15 cellular contexts compared by ENCODE assay signal in the genomic region with DNA sequence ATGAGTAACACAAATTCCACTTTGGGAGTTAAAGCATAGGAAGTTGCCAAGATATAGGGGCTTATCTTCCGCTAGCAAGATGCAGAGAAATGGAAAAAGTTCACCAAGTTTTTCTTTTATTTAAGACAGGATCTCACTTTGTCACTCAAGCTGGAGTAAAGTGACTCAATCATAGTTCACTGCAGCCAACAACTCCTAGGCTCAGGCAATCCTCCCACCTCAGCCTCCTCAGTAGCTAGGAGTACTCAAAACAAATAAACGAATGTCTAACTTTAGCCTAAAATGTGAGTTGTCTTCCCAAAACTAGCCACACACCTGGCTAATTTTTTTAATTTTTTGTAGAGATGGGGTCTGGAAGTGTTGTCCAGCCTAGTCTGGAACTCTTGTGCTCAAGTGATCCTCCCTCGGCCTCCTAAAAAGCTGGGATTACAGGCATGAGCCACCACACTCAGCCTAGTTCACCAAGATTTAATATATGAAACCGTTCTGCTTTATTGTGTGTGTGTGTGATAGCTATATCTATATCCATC. TPM values are rescaled to one million over a fixed set of nuclear protein-coding genes. Genes with fewer than 3 reads are reported as not detected.
A peak's percentile ranks its signal among the peaks of the same experiment; 100 is the strongest.
DNase-seq lines count a peak whose midpoint lies in the region; ATAC-seq and TF ChIP-seq lines count a peak whose summit lies in the region.
"Had no signal": no experiment of that assay in that cellular context is flagged by ENCODE, and none has a peak within 500 bp of the region (broad histone marks: within the 10 kb centered on the region; RNA-seq: fewer than 3 reads in every experiment).

No MANE protein-coding gene starts in this region.

- H3K9me3 ChIP-seq in DND-41 (ENCODE audit: insufficient read depth, low read length, severe bottlenecking) (no peaks in the 10 kb centered on the region), PC-3 (ENCODE audit: low read length) (no peaks in the 10 kb centered on the region), neutrophil (peaks cover 17% of the 10 kb centered on the region)

- no peaks in the 10 kb centered on the region for H3K9me3 Mint-ChIP-seq in dendritic cell treated with granulocyte-macrophage colony-stimulating factor and Interleukin-4, amounts not matched to agents 40 ng/mL and 50 ng/mL, for 4 days
- H3K9me3 Mint-ChIP-seq: activated CD4-positive, alpha-beta memory T cell treated with anti-CD3 and anti-CD28 coated beads for 36 hours; activated naive CD8-positive, alpha-beta T cell treated with anti-CD3 and anti-CD28 coated beads, Interleukin-2, amount 50 U/mL, for 24 hours; IgD-negative memory B cell; stimulated activated naive CD8-positive, alpha-beta T cell treated with anti-CD3 and anti-CD28 coated beads, Interleukin-15, amount 100 ng/mL, for 72 hours had no signal

- ATAC-seq in DND-41 (ENCODE audit: insufficient read depth, low read depth) = peak; percentile 28; the same call in 2 of the 3 replicates
- ATAC-seq in PC-3 = peak; percentile 9
- ATAC-seq: activated naive CD8-positive, alpha-beta T cell treated with anti-CD3 and anti-CD28 coated beads, Interleukin-2, amount 50 U/mL, for 24 hours; stimulated activated naive CD8-positive, alpha-beta T cell treated with anti-CD3 and anti-CD28 coated beads, Interleukin-15, amount 100 ng/mL, for 72 hours had no signal

- H3K27me3 Mint-ChIP-seq in dendritic cell treated with granulocyte-macrophage colony-stimulating factor and Interleukin-4, amounts not matched to agents 40 ng/mL and 50 ng/mL, for 4 days = no peaks in the 10 kb centered on the region
- H3K27me3 Mint-ChIP-seq: activated CD4-positive, alpha-beta memory T cell treated with anti-CD3 and anti-CD28 coated beads for 36 hours; activated naive CD8-positive, alpha-beta T cell treated with anti-CD3 and anti-CD28 coated beads, Interleukin-2, amount 50 U/mL, for 24 hours; IgD-negative memory B cell; stimulated activated naive CD8-positive, alpha-beta T cell treated with anti-CD3 and anti-CD28 coated beads, Interleukin-15, amount 100 ng/mL, for 72 hours had no signal

- H3K79me2 ChIP-seq in DND-41 (ENCODE audit: insufficient read depth, low read length) (peaks cover 4% of the 10 kb centered on the region; the same call in 1 of the 2 replicates), PC-3 (ENCODE audit: low read length) (no peaks in the 10 kb centered on the region)

- H3K4me3 Mint-ChIP-seq in dendritic cell treated with granulocyte-macrophage colony-stimulating factor and Interleukin-4, amounts not matched to agents 40 ng/mL and 50 ng/mL, for 4 days = no peak overlapping the region
- H3K4me3 Mint-ChIP-seq: activated CD4-positive, alpha-beta memory T cell treated with anti-CD3 and anti-CD28 coated beads for 36 hours; activated naive CD8-positive, alpha-beta T cell treated with anti-CD3 and anti-CD28 coated beads, Interleukin-2, amount 50 U/mL, for 24 hours; IgD-negative memory B cell; stimulated activated naive CD8-positive, alpha-beta T cell treated with anti-CD3 and anti-CD28 coated beads, Interleukin-15, amount 100 ng/mL, for 72 hours had no signal

- BruUV-seq in PC-3 (replicated peaks; lab: Mats Ljungman, UMichigan) = no TSS peak

- H3F3A ChIP-seq in PC-3 (ENCODE audit: low read length, unreplicated experiment) = no peaks in the 10 kb centered on the region

- no peak overlapping the region for H3K4me3 ChIP-seq in DND-41 (ENCODE audit: low read depth in 1 of 2, low read length in 2 of 2)
- H3K4me3 ChIP-seq in PC-3 (ENCODE audit: low read length) = no peak overlapping the region
- H3K4me3 ChIP-seq in neutrophil (ENCODE audit: low read depth in 1 of 2, low read length in 1 of 2) = no peak overlapping the region

- H3K27me3 ChIP-seq in DND-41 (ENCODE audit: insufficient read depth, low read length, poor library complexity) (no peaks in the 10 kb centered on the region), PC-3 (ENCODE audit: low read length) (no peaks in the 10 kb centered on the region), neutrophil (no peaks in the 10 kb centered on the region)

- peaks cover 51% of the 10 kb centered on the region for H3K36me3 ChIP-seq in DND-41 (ENCODE audit: insufficient read depth, low read length)
- no peaks in the 10 kb centered on the region for H3K36me3 ChIP-seq in PC-3 (ENCODE audit: low read depth, low read length)
- H3K36me3 ChIP-seq in neutrophil = peaks cover 59% of the 10 kb centered on the region

- H3K27ac Mint-ChIP-seq in dendritic cell treated with granulocyte-macrophage colony-stimulating factor and Interleukin-4, amounts not matched to agents 40 ng/mL and 50 ng/mL, for 4 days = peak overlapping the region; percentile 65
- H3K27ac Mint-ChIP-seq: activated CD4-positive, alpha-beta memory T cell treated with anti-CD3 and anti-CD28 coated beads for 36 hours; activated naive CD8-positive, alpha-beta T cell treated with anti-CD3 and anti-CD28 coated beads, Interleukin-2, amount 50 U/mL, for 24 hours; IgD-negative memory B cell; stimulated activated naive CD8-positive, alpha-beta T cell treated with anti-CD3 and anti-CD28 coated beads, Interleukin-15, amount 100 ng/mL, for 72 hours had no signal

- intact Hi-C loops in PC-3 (cut with micrococcal nuclease) = no loop called here
- intact Hi-C loops in dendritic cell treated with granulocyte-macrophage colony-stimulating factor and Interleukin-4, amounts not matched to agents 40 ng/mL and 50 ng/mL, for 4 days (cut with micrococcal nuclease) = no loop called here

- TF ChIP-seq CTCF in DND-41 (IDR thresholded peaks at IDR 0.05; ENCODE audit: borderline replicate concordance, extremely low read depth, low read length, poor library complexity, severe bottlenecking) (no peak), PC-3 (conservative IDR thresholded peaks at IDR 0.05; ENCODE audit: low read depth, low read length) (no peak), neutrophil (IDR thresholded peaks at IDR 0.05) (no peak)

- H3K4me1 ChIP-seq in DND-41 (ENCODE audit: insufficient read depth, low read length) = no peaks in the 10 kb centered on the region
- H3K4me1 ChIP-seq in PC-3 (ENCODE audit: insufficient read depth, low read length) = 0 out of 2 replicates have a peak, but pooled peaks cover 3% of the 10 kb centered on the region
- peaks cover 17 to 20% of the 10 kb centered on the region in 2 experiments for H3K4me1 ChIP-seq in neutrophil (ENCODE audit: control insufficient read depth in 1 of 2, insufficient read depth in 1 of 2, low read depth in 1 of 2, low read length in 1 of 2)

- H3K4me2 ChIP-seq in DND-41 (ENCODE audit: insufficient read depth, low read length) (no peak overlapping the region), PC-3 (ENCODE audit: low read length) (no peak overlapping the region)

- peaks cover 26% of the 10 kb centered on the region for H3K4me1 Mint-ChIP-seq in dendritic cell treated with granulocyte-macrophage colony-stimulating factor and Interleukin-4, amounts not matched to agents 40 ng/mL and 50 ng/mL, for 4 days (ENCODE audit: low read depth)

- H3K36me3 Mint-ChIP-seq in dendritic cell treated with granulocyte-macrophage colony-stimulating factor and Interleukin-4, amounts not matched to agents 40 ng/mL and 50 ng/mL, for 4 days (ENCODE audit: low read depth) = peaks cover 54% of the 10 kb centered on the region

- no peak overlapping the region for H2AFZ ChIP-seq in DND-41 (ENCODE audit: low read depth, low read length)
- H2AFZ ChIP-seq in PC-3 (ENCODE audit: low read length) = no peak overlapping the region

- DNase-seq in DND-41 (no peak), PC-3 (no peak), GOT3 (lab: John Stamatoyannopoulos, UW) (no peak), RKO (ENCODE audit: low spot score) (no peak), NAMALWA (ENCODE audit: low spot score) (no peak)
- DNase-seq in activated naive CD4-positive, alpha-beta T cell treated with anti-CD3 and anti-CD28 coated beads, Interleukin-2, amount 50 U/mL, for 16 hours = no peak
- DNase-seq: activated CD4-positive, alpha-beta memory T cell treated with anti-CD3 and anti-CD28 coated beads for 36 hours; activated naive CD8-positive, alpha-beta T cell treated with anti-CD3 and anti-CD28 coated beads, Interleukin-2, amount 50 U/mL, for 24 hours; DMS 273 treated with DMSO at 0.1 percent for 48 hours; NCI-H446 treated with DMSO at 0.1 percent for 48 hours; SIG-M5; stimulated activated naive CD8-positive, alpha-beta T cell treated with anti-CD3 and anti-CD28 coated beads, Interleukin-15, amount 100 ng/mL, for 72 hours had no signal

- H3K9me2 ChIP-seq in PC-3 (replicated peaks; ENCODE audit: low read length) = no peaks in the 10 kb centered on the region

- POLR2A ChIA-PET in PC-3 (lab: Charles Lee; ENCODE audit: unreplicated experiment) = interaction anchor here (0.6 to 0.7 kb wide), 3 partner anchors 195 to 655 kb away, joined by 3 to 12 read pairs (median 4); no protein-coding TSS in a partner anchor

- H3K27ac ChIP-seq in DND-41 (ENCODE audit: low read length) (no peak overlapping the region), PC-3 (ENCODE audit: low read length) (no peak overlapping the region), neutrophil (peak overlapping the region; percentile 29)

- H4K20me1 ChIP-seq in DND-41 (ENCODE audit: insufficient read depth, low read length) (peaks cover 27% of the 10 kb centered on the region), PC-3 (ENCODE audit: low read length) (no peaks in the 10 kb centered on the region)

- CTCF ChIA-PET in PC-3 (lab: Charles Lee) = no interaction called here

- H3K9ac ChIP-seq in DND-41 (ENCODE audit: low read depth, low read length) = no peak overlapping the region
- no peak overlapping the region for H3K9ac ChIP-seq in PC-3 (ENCODE audit: low read length)

RNA-seq across cellular contexts. Expression of a gene that starts 9.9 kb away (rescaled TPM):
- 469 and 506 TPM in 2 replicates for total RNA-seq in PC-3 (2014; rRNA removed)

RNA-seq across cellular contexts. Expression of a gene that starts 36.5 kb away (rescaled TPM):
- 1.3 and 2.0 TPM in 2 replicates for total RNA-seq in PC-3 (2014; rRNA removed)
